1 cellular context compared by ENCODE assay signal in the genomic region with DNA sequence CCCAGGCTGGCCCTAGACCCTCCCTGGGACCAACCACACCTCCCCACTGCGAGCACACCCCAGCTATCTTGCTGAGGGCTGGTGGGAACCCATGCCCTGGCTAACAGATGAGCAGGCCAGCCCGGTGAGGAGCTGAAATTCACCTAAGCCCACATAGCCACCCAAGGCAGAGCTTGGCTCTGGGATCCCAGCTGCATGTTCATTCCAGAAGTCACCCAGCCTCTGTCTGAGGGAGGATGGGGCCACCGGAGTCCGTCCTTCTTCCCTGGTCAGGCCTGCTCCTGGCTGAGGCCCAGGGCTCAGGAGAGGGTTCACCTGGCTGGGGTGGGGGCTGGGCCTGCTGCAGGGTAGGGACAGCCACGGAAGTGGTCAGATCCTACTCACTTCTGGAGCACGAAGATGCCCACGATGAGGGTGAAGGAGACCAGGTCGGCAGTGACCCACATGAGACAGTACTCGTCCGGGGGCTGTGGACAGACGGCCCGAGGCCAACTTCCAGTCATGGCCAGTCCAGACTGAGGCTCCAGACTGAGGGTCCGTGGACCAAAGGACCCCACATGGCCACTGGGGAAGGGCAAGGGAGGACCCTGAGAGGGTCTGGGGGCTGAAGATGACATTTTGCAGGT.
TF ChIP-seq lines count a peak whose summit lies in the region.

No MANE protein-coding gene starts in this region.

TF ChIP-seq in H1, 55 proteins besides CTCF, POLR2A, EP300 and RAD21:
- TF ChIP-seq HDAC6 (IDR thresholded peaks at IDR 0.05; ENCODE audit: low read depth, low read length) (no peak), TAF7 (optimal IDR thresholded peaks at IDR 0.05; ENCODE audit: borderline replicate concordance, low read depth, low read length) (no peak), USF2 (IDR thresholded peaks at IDR 0.05; ENCODE audit: low read length) (no peak), SIN3A (conservative IDR thresholded peaks at IDR 0.05 in 1 of 2, IDR thresholded peaks at IDR 0.05 in 1 of 2; ENCODE audit: low read depth in 1 of 2, low read length in 2 of 2) (no peak), TCF12 (IDR thresholded peaks at IDR 0.05; ENCODE audit: low read depth, low read length) (no peak), KDM1A (IDR thresholded peaks at IDR 0.05; ENCODE audit: borderline replicate concordance, low read length) (no peak), ATF2 (IDR thresholded peaks at IDR 0.05; ENCODE audit: low read length) (no peak), RXRA (IDR thresholded peaks at IDR 0.05; ENCODE audit: insufficient read depth, low read depth, low read length) (no peak), RBBP5 (IDR thresholded peaks at IDR 0.05; ENCODE audit: borderline replicate concordance, low read depth, low read length) (no peak), NANOG (IDR thresholded peaks at IDR 0.05; ENCODE audit: insufficient read depth, low read depth, low read length, poor library complexity, severe bottlenecking) (no peak), SRF (IDR thresholded peaks at IDR 0.05; ENCODE audit: low read depth, low read length) (no peak), TEAD4 (IDR thresholded peaks at IDR 0.05; ENCODE audit: low read depth, low read length) (no peak), JUN (IDR thresholded peaks at IDR 0.05; ENCODE audit: low read depth, low read length) (no peak), NRF1 (IDR thresholded peaks at IDR 0.05; ENCODE audit: low read depth, low read length) (no peak), KDM4A (IDR thresholded peaks at IDR 0.05; ENCODE audit: low read depth, low read length, severe bottlenecking) (no peak), BCL11A (IDR thresholded peaks at IDR 0.05; ENCODE audit: low read depth in 2 of 2, low read length in 2 of 2) (no peak), EGR1 (IDR thresholded peaks at IDR 0.05; ENCODE audit: borderline replicate concordance, low read depth, low read length) (no peak), PHF8 (conservative IDR thresholded peaks at IDR 0.05; ENCODE audit: low read depth, low read length) (no peak)
